25 cellular contexts compared by ENCODE assay signal in genomic region chr3:128278130-128278529, GRCh38.
DNase-seq lines count a peak whose midpoint lies in the region; ATAC-seq and TF ChIP-seq lines count a peak whose summit lies in the region.
"Had no signal": no experiment of that assay in that cellular context is flagged by ENCODE, and none has a peak within 500 bp of the region (broad histone marks: within the 10 kb centered on the region; RNA-seq: fewer than 3 reads in every experiment).

No MANE protein-coding gene starts in this region.

- peaks cover 0 to 11% (median 2%) of the 10 kb centered on the region in 4 donors for H3K4me1 Mint-ChIP-seq in CD4-positive, CD25-positive, alpha-beta regulatory T cell
- H3K4me1 Mint-ChIP-seq in nephron: peaks cover 76% of the 10 kb centered on the region
- H3K4me1 Mint-ChIP-seq: activated CD4-positive, alpha-beta T cell treated with anti-CD3 and anti-CD28 coated beads, Interleukin-2, amount 10 ng/mL, durations not matched to agents 24 days and 14 days had no signal

- no peak overlapping the region for H3K4me3 Mint-ChIP-seq in CD4-positive, CD25-positive, alpha-beta regulatory T cell
- peak overlapping the region in 2 of 3 experiments; percentile 0 to 3 for H3K4me3 Mint-ChIP-seq in nephron
- H3K4me3 Mint-ChIP-seq: activated CD4-positive, alpha-beta T cell treated with anti-CD3 and anti-CD28 coated beads, Interleukin-2, amount 10 ng/mL, durations not matched to agents 24 days and 14 days; activated naive CD8-positive, alpha-beta T cell; central memory CD8-positive, alpha-beta T cell; immature natural killer cell; natural killer cell; T-helper 2 cell treated with Interferon-gamma antibody and Interleukin-4, amounts not matched to agents 5 μg/mL and 100 μg/mL, for 36 hours had no signal

- H3K36me3 Mint-ChIP-seq in CD4-positive, CD25-positive, alpha-beta regulatory T cell: peaks cover 3% of the 10 kb centered on the region
- no peaks in the 10 kb centered on the region for H3K36me3 Mint-ChIP-seq in nephron (ENCODE audit: low read depth)
- H3K36me3 Mint-ChIP-seq: activated naive CD8-positive, alpha-beta T cell; natural killer cell had no signal

- no peak for DNase-seq in CD4-positive, CD25-positive, alpha-beta regulatory T cell
- DNase-seq in M059J (ENCODE audit: low read depth): peak; percentile 32
- peak; percentile 29 for DNase-seq in coronary artery (ENCODE audit: low spot score)
- no peak for DNase-seq in H7
- DNase-seq in hepatic stellate cell (ENCODE audit: low spot score): no peak
- no peak for DNase-seq in iPS-NIHi11 (ENCODE audit: low spot score)
- DNase-seq: activated CD4-positive, alpha-beta T cell treated with anti-CD3 and anti-CD28 coated beads, Interleukin-2, amount 10 ng/mL, durations not matched to agents 24 days and 14 days; immature natural killer cell; mesendoderm; natural killer cell; NCI-H1694; NCI-H2171; posterior cingulate gyrus; stimulated activated naive CD8-positive, alpha-beta T cell treated with anti-CD3 and anti-CD28 coated beads, Interleukin-15, Interleukin-2, amounts not matched to agents 100 U/mL and 50 U/mL, for 24 hours; thyroid gland had no signal

- TF ChIP-seq CTCF in coronary artery (IDR thresholded peaks at IDR 0.05): no peak
- TF ChIP-seq CTCF in nephron (IDR thresholded peaks at IDR 0.05; ENCODE audit: unreplicated experiment in 3 of 3): no peak

- peaks cover 0 to 2% (median 0%) of the 10 kb centered on the region in 7 donors for H3K9me3 Mint-ChIP-seq in CD4-positive, CD25-positive, alpha-beta regulatory T cell
- no peaks in the 10 kb centered on the region for H3K9me3 Mint-ChIP-seq in nephron
- H3K9me3 Mint-ChIP-seq: activated CD4-positive, alpha-beta T cell treated with anti-CD3 and anti-CD28 coated beads, Interleukin-2, amount 10 ng/mL, durations not matched to agents 24 days and 14 days; activated T-helper 2 cell treated with anti-CD3 and anti-CD28 coated beads, Interferon-gamma antibody, Interleukin-2, Interleukin-4, amounts not matched to agents 10 μg/mL and 5 μg/mL and 100 μg/mL, durations not matched to agents 14 hours and 24 hours and 36 hours; central memory CD8-positive, alpha-beta T cell; immature natural killer cell; natural killer cell; T-helper 2 cell treated with Interferon-gamma antibody and Interleukin-4, amounts not matched to agents 5 μg/mL and 100 μg/mL, for 36 hours had no signal

- H3K27ac ChIP-seq in CD4-positive, CD25-positive, alpha-beta regulatory T cell (ENCODE audit: insufficient read depth, low read length, poor library complexity, severe bottlenecking): no peak overlapping the region
- peak overlapping the region in 1 of 2 donors; percentile 57 for H3K27ac ChIP-seq in coronary artery
- H3K27ac ChIP-seq: epithelial cell of prostate had no signal

- no peaks in the 10 kb centered on the region for H3K27me3 ChIP-seq in CD4-positive, CD25-positive, alpha-beta regulatory T cell (ENCODE audit: control insufficient read depth, insufficient read depth, low read length)
- H3K27me3 ChIP-seq in H7 (ENCODE audit: control insufficient read depth, insufficient read depth, low read length): peaks cover 15% of the 10 kb centered on the region
- H3K27me3 ChIP-seq: heart right ventricle, thyroid gland had no signal

- no peaks in the 10 kb centered on the region for H3K4me1 ChIP-seq in CD4-positive, CD25-positive, alpha-beta regulatory T cell (ENCODE audit: control insufficient read depth, insufficient read depth, low read length, poor library complexity, severe bottlenecking)

- H3K36me3 ChIP-seq in CD4-positive, CD25-positive, alpha-beta regulatory T cell (ENCODE audit: control insufficient read depth, insufficient read depth, low read length): peaks cover 5% of the 10 kb centered on the region
- no peaks in the 10 kb centered on the region for H3K36me3 ChIP-seq in H7 (replicated peaks; ENCODE audit: control insufficient read depth, insufficient read depth, low read length)
- H3K36me3 ChIP-seq: thyroid gland had no signal

- peak overlapping the region; percentile 0 to 88 (median 1) for H3K27ac Mint-ChIP-seq in CD4-positive, CD25-positive, alpha-beta regulatory T cell
- peak overlapping the region; percentile 92 to 96 (median 94) for H3K27ac Mint-ChIP-seq in nephron
- H3K27ac Mint-ChIP-seq: activated CD4-positive, alpha-beta T cell treated with anti-CD3 and anti-CD28 coated beads, Interleukin-2, amount 10 ng/mL, durations not matched to agents 24 days and 14 days; activated naive CD8-positive, alpha-beta T cell; activated T-helper 2 cell treated with anti-CD3 and anti-CD28 coated beads, Interferon-gamma antibody, Interleukin-2, Interleukin-4, amounts not matched to agents 10 μg/mL and 5 μg/mL and 100 μg/mL, durations not matched to agents 14 hours and 24 hours and 36 hours; immature natural killer cell; natural killer cell; T-helper 2 cell treated with Interferon-gamma antibody and Interleukin-4, amounts not matched to agents 5 μg/mL and 100 μg/mL, for 36 hours had no signal

- H3K4me3 ChIP-seq in CD4-positive, CD25-positive, alpha-beta regulatory T cell (ENCODE audit: low read depth, low read length): no peak overlapping the region
- no peak overlapping the region for H3K4me3 ChIP-seq in coronary artery
- H3K4me3 ChIP-seq in H7 (ENCODE audit: insufficient read depth, low read depth, low read length): no peak overlapping the region
- H3K4me3 ChIP-seq: K562, thyroid gland had no signal

- H3K9me3 ChIP-seq in CD4-positive, CD25-positive, alpha-beta regulatory T cell (ENCODE audit: control insufficient read depth in 2 of 2, low read length in 2 of 2): no peaks in the 10 kb centered on the region
- H3K9me3 ChIP-seq: heart right ventricle, thyroid gland had no signal

- ATAC-seq in CD4-positive, CD25-positive, alpha-beta regulatory T cell (ENCODE audit: low read depth in 2 of 2): no peak
- ATAC-seq in HG03025 (IDR thresholded peaks at IDR 0.05; ENCODE audit: low FRiP score, unreplicated experiment): no peak
- ATAC-seq: HCT116; K562; natural killer cell; stimulated activated naive CD8-positive, alpha-beta T cell treated with anti-CD3 and anti-CD28 coated beads, Interleukin-15, Interleukin-2, amounts not matched to agents 100 U/mL and 50 U/mL, for 24 hours had no signal

- H3K27me3 Mint-ChIP-seq in CD4-positive, CD25-positive, alpha-beta regulatory T cell: no peaks in the 10 kb centered on the region
- no peaks in the 10 kb centered on the region for H3K27me3 Mint-ChIP-seq in nephron (ENCODE audit: low read depth)
- H3K27me3 Mint-ChIP-seq: activated CD4-positive, alpha-beta T cell treated with anti-CD3 and anti-CD28 coated beads, Interleukin-2, amount 10 ng/mL, durations not matched to agents 24 days and 14 days; activated naive CD8-positive, alpha-beta T cell; central memory CD8-positive, alpha-beta T cell had no signal

Comparison
In these comparisons a context has a peak if more than half of its experiments do, and no peak if none do; other contexts are left out.
1. DNase-seq: peak in M059J (single experiment) and coronary artery (single experiment); none in CD4-positive, CD25-positive, alpha-beta regulatory T cell (0 of 3), H7 (single experiment), hepatic stellate cell (single experiment) and iPS-NIHi11 (single experiment).
2. H3K4me3 Mint-ChIP-seq: peak in nephron (2 of 3); none in CD4-positive, CD25-positive, alpha-beta regulatory T cell (0 of 4).